In the genomic region with DNA sequence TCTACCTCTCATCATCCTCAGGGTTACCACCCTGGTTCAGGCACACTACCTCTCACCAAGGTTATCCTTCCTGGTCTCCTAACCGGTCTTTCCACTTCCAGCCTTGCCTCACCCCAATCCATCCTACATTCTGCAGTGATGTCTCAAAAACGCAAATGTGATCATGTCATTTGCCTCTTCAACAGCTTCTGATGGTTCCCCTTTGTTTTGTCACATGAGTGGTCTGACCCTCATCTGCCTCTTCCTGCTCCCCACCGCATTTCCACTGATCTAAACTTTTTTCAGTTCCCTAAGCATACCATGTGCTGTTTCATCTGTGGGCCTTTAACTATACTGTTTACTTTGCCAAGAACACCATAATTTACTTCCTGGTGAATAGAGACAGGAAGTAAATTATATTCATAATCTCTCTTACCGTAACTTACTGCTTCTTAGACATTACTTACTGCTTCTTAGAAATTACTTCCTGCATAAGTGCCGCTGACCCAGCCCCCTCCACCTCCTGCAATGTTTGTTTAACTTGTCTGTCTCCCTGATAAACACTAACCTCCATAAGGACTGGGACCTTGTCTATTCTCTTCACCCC, we compare ENCODE assay signal across 9 cellular contexts. TPM values are rescaled to one million over a fixed set of nuclear protein-coding genes. Genes with fewer than 3 reads are reported as not detected.
DNase-seq lines count a peak whose midpoint lies in the region; ATAC-seq, FAIRE-seq and TF ChIP-seq lines count a peak whose summit lies in the region.
"Had no signal": no experiment of that assay in that cellular context is flagged by ENCODE, and none has a peak within 500 bp of the region (broad histone marks: within the 10 kb centered on the region; RNA-seq: fewer than 3 reads in every experiment).

No MANE protein-coding gene starts in this region.

- no peak for FAIRE-seq in HepG2 (lab: Jason Lieb, UNC)

- H3K4me1 ChIP-seq in liver (ENCODE audit: control insufficient read depth in 4 of 4, insufficient read depth in 4 of 4, low read length in 3 of 4) (peaks cover 0 to 7% (median 6%) of the 10 kb centered on the region in 4 donors), HepG2 (ENCODE audit: insufficient read depth, low read length) (peaks cover 2% of the 10 kb centered on the region; the same call in 1 of the 2 replicates), osteoblast (ENCODE audit: insufficient read depth, low read length) (no peaks in the 10 kb centered on the region)
- H3K4me1 ChIP-seq: gastrocnemius medialis had no signal

- H3K36me3 ChIP-seq in liver (ENCODE audit: control insufficient read depth in 4 of 4, insufficient read depth in 3 of 4, low read depth in 1 of 4, low read length in 3 of 4) (no peaks in the 10 kb centered on the region), HepG2 (replicated peaks in 1 of 2; ENCODE audit: control insufficient read depth in 1 of 2, insufficient read depth in 2 of 2, low read length in 2 of 2) (no peaks in the 10 kb centered on the region), osteoblast (ENCODE audit: insufficient read depth, low read length) (no peaks in the 10 kb centered on the region)
- H3K36me3 ChIP-seq: gastrocnemius medialis had no signal

- H3K27ac ChIP-seq in liver (ENCODE audit: low read depth in 1 of 2, low read length in 2 of 2) (no peak overlapping the region), HepG2 (ENCODE audit: extremely low read length, insufficient read depth, low read length) (no peak overlapping the region), skin epidermis (peak overlapping the region in 17 of 21 experiments; percentile 18 to 65 (median 45)), osteoblast (ENCODE audit: low read depth, low read length) (no peak overlapping the region)
- H3K27ac ChIP-seq: gastrocnemius medialis had no signal

- POLR2A ChIA-PET in HepG2 (lab: Yijun Ruan, JAX), result no interaction called here

- CTCF ChIA-PET in HepG2 (lab: Yijun Ruan, JAX; ENCODE audit: low intra/inter-chr PET ratio, low total read pairs), result no interaction called here

- no peak overlapping the region for H3K9ac ChIP-seq in liver (ENCODE audit: low read depth in 1 of 2, low read length in 2 of 2)
- no peak overlapping the region for H3K9ac ChIP-seq in HepG2 (ENCODE audit: insufficient read depth, low read depth, low read length)

- no peak overlapping the region for H3K4me3 ChIP-seq in liver (ENCODE audit: low read depth in 1 of 3, low read length in 3 of 3)
- H3K4me3 ChIP-seq in HepG2 (replicated peaks in 1 of 3; ENCODE audit: insufficient read depth in 1 of 3, low read depth in 2 of 3, low read length in 3 of 3), result no peak overlapping the region
- no peak overlapping the region for H3K4me3 ChIP-seq in skin epidermis
- H3K4me3 ChIP-seq in osteoblast (ENCODE audit: insufficient read depth, low read length), result no peak overlapping the region
- H3K4me3 ChIP-seq: gastrocnemius medialis had no signal

- DNase-seq in HepG2 (ENCODE audit: low spot score) (no peak), amniotic epithelial cell (ENCODE audit: low read depth) (peak; percentile 36), osteoblast (ENCODE audit: insufficient read length, low spot score, missing footprints) (no peak), NCI-H1048 (lab: John Stamatoyannopoulos, UW) (no peak)
- DNase-seq: gastrocnemius medialis had no signal

- BruUV-seq in HepG2 (replicated peaks; lab: Mats Ljungman, UMichigan), result no TSS peak

- H3K9me3 ChIP-seq in liver (ENCODE audit: control insufficient read depth in 4 of 4, low read length in 3 of 4) (no peaks in the 10 kb centered on the region), HepG2 (ENCODE audit: low read length) (no peaks in the 10 kb centered on the region), osteoblast (ENCODE audit: low read depth, low read length) (no peaks in the 10 kb centered on the region)
- H3K9me3 ChIP-seq: gastrocnemius medialis had no signal

- in situ Hi-C loops in HepG2 (cut with HindIII; ENCODE audit: extremely low pct_ligation_motif_present, low pct_unique_long_range_greater_than_20kb), result no loop called here

- TF ChIP-seq RAD21 in liver (IDR thresholded peaks at IDR 0.05) (no peak), HepG2 (CRISPR knock-in tag; IDR thresholded peaks at IDR 0.05) (no peak)

- H2AFZ ChIP-seq in HepG2 (ENCODE audit: low read length) (no peak overlapping the region), osteoblast (ENCODE audit: low read length) (no peak overlapping the region)

- WGBS in liver, result 60% methylated on average over 5 of the region's 5 CpGs
- WGBS in HepG2 (ENCODE audit: low lambda C conversion rate), result 28% methylated on average over 5 of the region's 5 CpGs

- no peaks in the 10 kb centered on the region for H3K79me2 ChIP-seq in HepG2 (ENCODE audit: insufficient read depth, low read length)
- no peaks in the 10 kb centered on the region for H3K79me2 ChIP-seq in osteoblast (ENCODE audit: insufficient read depth, low read length)

- TF ChIP-seq EP300 in HepG2 (IDR thresholded peaks at IDR 0.05; ENCODE audit: low read depth in 2 of 2, low read length in 2 of 2) (no peak), HepG2 (CRISPR knock-in tag; IDR thresholded peaks at IDR 0.05; ENCODE audit: borderline replicate concordance) (no peak)

- no peak for TF ChIP-seq CTCF in liver (IDR thresholded peaks at IDR 0.05; ENCODE audit: low read depth, low read length, missing input control)
- no peak for TF ChIP-seq CTCF in HepG2 (CRISPR knock-in tag; IDR thresholded peaks at IDR 0.05)
- no peak for TF ChIP-seq CTCF in osteoblast (IDR thresholded peaks at IDR 0.05; ENCODE audit: extremely low read depth, low read depth, low read length)

- TF ChIP-seq POLR2A in HepG2 (IDR thresholded peaks at IDR 0.05; ENCODE audit: insufficient read depth in 1 of 2, low read depth in 2 of 2, low read length in 2 of 2), result no peak

- H3K27me3 ChIP-seq in liver (ENCODE audit: control insufficient read depth in 4 of 4, insufficient read depth in 4 of 4, low read length in 3 of 4) (no peaks in the 10 kb centered on the region), HepG2 (ENCODE audit: control insufficient read depth in 1 of 2, insufficient read depth in 2 of 2, low read length in 2 of 2) (no peaks in the 10 kb centered on the region; a peak in 1 of 5 replicates), osteoblast (ENCODE audit: insufficient read depth, low read length) (peaks cover 6% of the 10 kb centered on the region)
- H3K27me3 ChIP-seq: gastrocnemius medialis had no signal

- no peaks in the 10 kb centered on the region for H4K20me1 ChIP-seq in HepG2 (ENCODE audit: insufficient read depth, low read length)
- no peaks in the 10 kb centered on the region for H4K20me1 ChIP-seq in osteoblast (ENCODE audit: insufficient read depth, low read length)

- intact Hi-C loops in HepG2 (cut with micrococcal nuclease; ENCODE audit: unreplicated experiment), result no loop called here

- H3K4me2 ChIP-seq in HepG2 (ENCODE audit: low read depth, low read length) (no peak overlapping the region), osteoblast (ENCODE audit: insufficient read depth, low read length) (no peak overlapping the region)

- no peak for ATAC-seq in HepG2
- ATAC-seq in HG03439 (IDR thresholded peaks at IDR 0.05; ENCODE audit: unreplicated experiment), result peak; percentile 47
- ATAC-seq in HG03045 (IDR thresholded peaks at IDR 0.05; ENCODE audit: unreplicated experiment), result no peak

TF ChIP-seq in liver, 16 proteins besides CTCF, POLR2A, EP300 and RAD21:
- TF ChIP-seq, protein P1, sequence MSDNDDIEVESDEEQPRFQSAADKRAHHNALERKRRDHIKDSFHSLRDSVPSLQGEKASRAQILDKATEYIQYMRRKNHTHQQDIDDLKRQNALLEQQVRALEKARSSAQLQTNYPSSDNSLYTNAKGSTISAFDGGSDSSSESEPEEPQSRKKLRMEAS (IDR thresholded peaks at IDR 0.05), result peak; percentile 29
- TF ChIP-seq HNF4G (IDR thresholded peaks at IDR 0.05), result no peak
- TF ChIP-seq RXRA (IDR thresholded peaks at IDR 0.05), result no peak
- peak; percentile 22 for TF ChIP-seq SP1 (IDR thresholded peaks at IDR 0.05)
- TF ChIP-seq NR2F2 (IDR thresholded peaks at IDR 0.05), result no peak
TF ChIP-seq in liver: peak in this region for 2.

TF ChIP-seq in HepG2, 621 proteins besides CTCF, POLR2A, EP300 and RAD21 (continues in another document):
- no peak for TF ChIP-seq KAT7 (CRISPR knock-in tag; IDR thresholded peaks at IDR 0.05; ENCODE audit: borderline replicate concordance)
- TF ChIP-seq HNRNPK (IDR thresholded peaks at IDR 0.05; ENCODE audit: low read depth, low read length, poor library complexity, severe bottlenecking), result no peak

RNA-seq across cellular contexts. Expression of a gene that starts 27.1 kb away (rescaled TPM):
- 1 to 10 TPM; 2.1 to 4.5 TPM for total RNA-seq in liver
- under 1 TPM; 0.21 to 0.43 TPM for polyA plus RNA-seq in liver
- total RNA-seq in HepG2 (2016; rRNA removed; fragmentation: Illumina TruSeq; extraction: Trizol), result not detected in 2 replicates
- total RNA-seq in HepG2 (2016; cell fraction: cytosol; rRNA removed; fragmentation: Illumina TruSeq; extraction: Trizol; ENCODE audit: low read depth), result not detected in 2 replicates
- total RNA-seq in HepG2 (2016; cell fraction: insoluble cytoplasmic fraction; rRNA removed; fragmentation: Illumina TruSeq; extraction: Trizol), result 0.09 and 0.10 TPM in 2 replicates
- 0.09 TPM in 1 of 2 replicates, not detected in the other for total RNA-seq in HepG2 (2016; cell fraction: membrane; rRNA removed; fragmentation: Illumina TruSeq; extraction: Trizol)
- total RNA-seq in HepG2 (2016; cell fraction: nucleus; rRNA removed; fragmentation: Illumina TruSeq; extraction: Trizol), result not detected in 2 replicates
- 0.05 and 0.07 TPM in 2 replicates for polyA plus RNA-seq in HepG2 (2011; rRNA removed)
- 0.04 TPM in 2 replicates for polyA plus RNA-seq in HepG2 (2011; cell fraction: cytosol; rRNA removed)
- polyA plus RNA-seq in HepG2 (2011; cell fraction: nucleus; rRNA removed), result 0.05 and 0.14 TPM in 2 replicates
- 0.12 and 0.21 TPM in 2 replicates for polyA plus RNA-seq in HepG2 (2012)
- polyA plus RNA-seq in HepG2 (2016; cell fraction: cytosol; fragmentation: Illumina TruSeq; extraction: Trizol; ENCODE audit: low read depth), result not detected in 2 replicates
- polyA plus RNA-seq in HepG2 (2016; cell fraction: insoluble cytoplasmic fraction; fragmentation: Illumina TruSeq; extraction: Trizol; ENCODE audit: low read depth), result not detected in 2 replicates
- polyA plus RNA-seq in HepG2 (2016; cell fraction: membrane; fragmentation: Illumina TruSeq; extraction: Trizol; ENCODE audit: low read depth), result not detected in 2 replicates
- not detected in 2 replicates for polyA plus RNA-seq in HepG2 (2016; cell fraction: nucleus; fragmentation: Illumina TruSeq; extraction: Trizol; ENCODE audit: insufficient read depth, low read depth)
- 0.08 TPM in 1 of 2 replicates, not detected in the other for polyA minus RNA-seq in HepG2 (2011; rRNA and poly(A)+ RNA removed; ENCODE audit: low replicate concordance)
- not detected in 2 replicates for polyA minus RNA-seq in HepG2 (2011; cell fraction: cytosol; rRNA and poly(A)+ RNA removed)
- polyA minus RNA-seq in HepG2 (2011; cell fraction: nucleus; rRNA and poly(A)+ RNA removed), result not detected in 2 replicates
- total RNA-seq in osteoblast, result under 0.01 and 0.29 TPM in 2 replicates

Comparison
In these comparisons a context has a peak if more than half of its experiments do, and no peak if none do; other contexts are left out.
1. H3K27ac ChIP-seq: peak in skin epidermis (17 of 21); none in liver (0 of 2), HepG2 (single experiment) and osteoblast (single experiment).